In genomic region chr6:3524461-3524860, GRCh38 we compare ENCODE assay signal across 28 cellular contexts.
"Had no signal": no experiment of that assay in that cellular context is flagged by ENCODE, and none has a peak within 500 bp of the region (broad histone marks: within the 10 kb centered on the region; RNA-seq: fewer than 3 reads in every experiment).

No MANE protein-coding gene starts in this region.

- H3K27me3 Mint-ChIP-seq: activated naive CD8-positive, alpha-beta T cell treated with anti-CD3 and anti-CD28 coated beads, Interleukin-2, amount 10 ng/mL, durations not matched to agents 7 days and 5 days; brain had no signal

- H3K4me3 ChIP-seq: SJSA1 had no signal

- H3K27ac Mint-ChIP-seq: activated CD4-positive, alpha-beta T cell treated with anti-CD3 and anti-CD28 coated beads, Interleukin-2, amount 10 ng/mL, durations not matched to agents 24 days and 14 days; activated CD8-positive, alpha-beta T cell treated with anti-CD3 and anti-CD28 coated beads for 36 hours; activated naive CD4-positive, alpha-beta T cell treated with anti-CD3 and anti-CD28 coated beads, Interleukin-2, amount 50 U/mL, for 24 hours; activated naive CD8-positive, alpha-beta T cell treated with anti-CD3 and anti-CD28 coated beads, Interleukin-2, amount 10 ng/mL, durations not matched to agents 7 days and 5 days; activated T-cell treated with anti-CD3 and anti-CD28 coated beads, Interleukin-2, amount 50 U/mL, for 72 hours; activated T-helper 17 cell treated with anti-CD3 and anti-CD28 coated beads, Interleukin-2, amount 50 U/mL, for 72 hours; brain; T-helper 1 cell treated with Interleukin-12 subunit alpha and Interleukin-12 subunit beta and Interleukin-4 antibody, amounts not matched to agents 30 μg/mL and 1 μg/mL, for 36 hours; T-helper 2 cell treated with Interferon-gamma antibody and Interleukin-4, amounts not matched to agents 5 μg/mL and 100 μg/mL, for 36 hours had no signal

- DNase-seq: activated CD4-positive, alpha-beta T cell treated with anti-CD3 and anti-CD28 coated beads, Interleukin-2, amount 10 ng/mL, durations not matched to agents 24 days and 14 days; activated CD4-positive, alpha-beta T cell treated with anti-CD3 and anti-CD28 coated beads, Interleukin-2, amount 50 U/mL, for 4 hours; activated CD8-positive, alpha-beta T cell treated with anti-CD3 and anti-CD28 coated beads for 36 hours; activated effector memory CD4-positive, alpha-beta T cell treated with anti-CD3 and anti-CD28 coated beads, Interleukin-2, amount 50 U/mL, for 16 hours; activated naive CD4-positive, alpha-beta T cell treated with Interleukin-2 at 50 U/mL for 16 hours; activated naive CD8-positive, alpha-beta T cell treated with anti-CD3 and anti-CD28 coated beads, Interleukin-2, amount 10 ng/mL, durations not matched to agents 7 days and 5 days; activated T-cell treated with anti-CD3 and anti-CD28 coated beads, Interleukin-2, amount 50 U/mL, for 1 hour; activated T-cell treated with anti-CD3 and anti-CD28 coated beads, Interleukin-2, amount 50 U/mL, for 72 hours; caudate nucleus; cerebellar nuclear complex; MM.1S; MV-4-11; NCI-H1092; NCI-H1436 treated with DMSO at 0.1 percent for 48 hours; NCI-H1694 treated with DMSO at 0.1 percent for 48 hours; NCI-H2029 treated with DMSO at 0.1 percent for 48 hours; NCI-H2107; NCI-H2171; NCI-H446 treated with DMSO at 0.1 percent for 48 hours; SHP77 treated with DMSO at 0.1 percent for 48 hours; SK-N-SH had no signal

- H3K27me3 ChIP-seq: SJSA1 had no signal

- H3K36me3 Mint-ChIP-seq: activated naive CD4-positive, alpha-beta T cell treated with anti-CD3 and anti-CD28 coated beads, Interleukin-2, amount 50 U/mL, for 24 hours; activated naive CD8-positive, alpha-beta T cell treated with anti-CD3 and anti-CD28 coated beads, Interleukin-2, amount 10 ng/mL, durations not matched to agents 7 days and 5 days; brain had no signal

- H3K9me3 ChIP-seq: SJSA1, SK-N-SH had no signal

- H3K4me3 Mint-ChIP-seq: activated CD4-positive, alpha-beta T cell treated with anti-CD3 and anti-CD28 coated beads, Interleukin-2, amount 10 ng/mL, durations not matched to agents 24 days and 14 days; activated CD8-positive, alpha-beta T cell treated with anti-CD3 and anti-CD28 coated beads for 36 hours; activated naive CD4-positive, alpha-beta T cell treated with anti-CD3 and anti-CD28 coated beads, Interleukin-2, amount 50 U/mL, for 24 hours; activated naive CD8-positive, alpha-beta T cell treated with anti-CD3 and anti-CD28 coated beads, Interleukin-2, amount 10 ng/mL, durations not matched to agents 7 days and 5 days; activated T-cell treated with anti-CD3 and anti-CD28 coated beads, Interleukin-2, amount 50 U/mL, for 72 hours; activated T-helper 17 cell treated with anti-CD3 and anti-CD28 coated beads, Interleukin-2, amount 50 U/mL, for 72 hours; brain; T-helper 1 cell treated with Interleukin-12 subunit alpha and Interleukin-12 subunit beta and Interleukin-4 antibody, amounts not matched to agents 30 μg/mL and 1 μg/mL, for 36 hours; T-helper 2 cell treated with Interferon-gamma antibody and Interleukin-4, amounts not matched to agents 5 μg/mL and 100 μg/mL, for 36 hours had no signal

- ATAC-seq: activated CD8-positive, alpha-beta T cell treated with anti-CD3 and anti-CD28 coated beads for 36 hours; activated T-cell treated with anti-CD3 and anti-CD28 coated beads, Interleukin-2, amount 50 U/mL, for 72 hours; activated T-helper 17 cell treated with anti-CD3 and anti-CD28 coated beads, Interleukin-2, amount 50 U/mL, for 72 hours; Panc1 had no signal

- H3K9me3 Mint-ChIP-seq: activated CD4-positive, alpha-beta T cell treated with anti-CD3 and anti-CD28 coated beads, Interleukin-2, amount 10 ng/mL, durations not matched to agents 24 days and 14 days; activated CD8-positive, alpha-beta T cell treated with anti-CD3 and anti-CD28 coated beads for 36 hours; activated naive CD4-positive, alpha-beta T cell treated with anti-CD3 and anti-CD28 coated beads, Interleukin-2, amount 50 U/mL, for 24 hours; activated naive CD8-positive, alpha-beta T cell treated with anti-CD3 and anti-CD28 coated beads, Interleukin-2, amount 10 ng/mL, durations not matched to agents 7 days and 5 days; activated T-cell treated with anti-CD3 and anti-CD28 coated beads, Interleukin-2, amount 50 U/mL, for 72 hours; activated T-helper 17 cell treated with anti-CD3 and anti-CD28 coated beads, Interleukin-2, amount 50 U/mL, for 72 hours; T-helper 1 cell treated with Interleukin-12 subunit alpha and Interleukin-12 subunit beta and Interleukin-4 antibody, amounts not matched to agents 30 μg/mL and 1 μg/mL, for 36 hours; T-helper 2 cell treated with Interferon-gamma antibody and Interleukin-4, amounts not matched to agents 5 μg/mL and 100 μg/mL, for 36 hours had no signal

- H3K36me3 ChIP-seq: SJSA1 had no signal

- H3K4me1 Mint-ChIP-seq: activated CD4-positive, alpha-beta T cell treated with anti-CD3 and anti-CD28 coated beads, Interleukin-2, amount 10 ng/mL, durations not matched to agents 24 days and 14 days; activated naive CD4-positive, alpha-beta T cell treated with anti-CD3 and anti-CD28 coated beads, Interleukin-2, amount 50 U/mL, for 24 hours; activated naive CD8-positive, alpha-beta T cell treated with anti-CD3 and anti-CD28 coated beads, Interleukin-2, amount 10 ng/mL, durations not matched to agents 7 days and 5 days; activated T-helper 17 cell treated with anti-CD3 and anti-CD28 coated beads, Interleukin-2, amount 50 U/mL, for 72 hours had no signal
